Comparison of ENCODE assay signal across 20 cellular contexts in genomic region chrX:109036624-109037023, GRCh38.
DNase-seq lines count a peak whose midpoint lies in the region; ATAC-seq and FAIRE-seq lines count a peak whose summit lies in the region.
"Had no signal": no experiment of that assay in that cellular context is flagged by ENCODE, and none has a peak within 500 bp of the region (broad histone marks: within the 10 kb centered on the region; RNA-seq: fewer than 3 reads in every experiment).

No MANE protein-coding gene starts in this region.

- peak; percentile 60 for FAIRE-seq in GM18507 (lab: Jason Lieb, UNC)

- ATAC-seq in GM19463 (IDR thresholded peaks at IDR 0.05; ENCODE audit: unreplicated experiment) (peak; percentile 90), HG02938 (IDR thresholded peaks at IDR 0.05; ENCODE audit: unreplicated experiment) (peak; percentile 99), HG03565 (IDR thresholded peaks at IDR 0.05; ENCODE audit: unreplicated experiment) (peak; percentile 81), GM21723 (IDR thresholded peaks at IDR 0.05; ENCODE audit: unreplicated experiment) (no peak)
- ATAC-seq: heart left ventricle; naive thymus-derived CD4-positive, alpha-beta T cell; T-helper 17 cell; WTC11 had no signal

- DNase-seq in GM18507 (ENCODE audit: extremely low spot score, insufficient read length, low read depth) (no peak), NCI-H748 treated with DMSO at 0.1 percent for 48 hours (lab: John Stamatoyannopoulos, UW) (no peak), NCI-H69 (lab: John Stamatoyannopoulos, UW) (no peak), NCI-H2227 (lab: John Stamatoyannopoulos, UW; ENCODE audit: unreplicated experiment) (no peak)
- DNase-seq: adrenal gland; central memory CD4-positive, alpha-beta T cell; DND-41; effector CD8-positive, alpha-beta T cell; GM23248; heart left ventricle; mammary epithelial cell; naive thymus-derived CD4-positive, alpha-beta T cell; NCI-H2029; stimulated activated CD4-positive, alpha-beta T cell treated with anti-CD3 and anti-CD28 coated beads, Interleukin-4, amount 100 ng/mL, for 24 hours; T-helper 17 cell had no signal
